ENCODE assay signal across 8 cellular contexts in genomic region chr9:70419546-70420266, GRCh38. TPM values are rescaled to one million over a fixed set of nuclear protein-coding genes. Genes with fewer than 3 reads are reported as not detected.
A peak's percentile ranks its signal among the peaks of the same experiment; 100 is the strongest.
DNase-seq lines count a peak whose midpoint lies in the region; ATAC-seq, FAIRE-seq and TF ChIP-seq lines count a peak whose summit lies in the region.

No MANE protein-coding gene starts in this region.

- H3K4me3 ChIP-seq in BE2C (ENCODE audit: low read depth, low read length) (peak overlapping the region; percentile 78), HepG2 (replicated peaks in 1 of 3; ENCODE audit: insufficient read depth in 1 of 3, low read depth in 2 of 3, low read length in 3 of 3) (peak overlapping the region; percentile 61 to 84 (median 67))

- TF ChIP-seq EP300 in HepG2 (IDR thresholded peaks at IDR 0.05; ENCODE audit: low read depth in 2 of 2, low read length in 2 of 2) (peak; percentile 22 to 78; a peak in 3 of 4 replicates), HepG2 (CRISPR knock-in tag; IDR thresholded peaks at IDR 0.05; ENCODE audit: borderline replicate concordance) (no peak; the same call in 1 of the 2 replicates)

- H3K36me3 ChIP-seq in BE2C = no peaks in the 10 kb centered on the region
- H3K36me3 ChIP-seq in HepG2 (replicated peaks in 1 of 2; ENCODE audit: control insufficient read depth in 1 of 2, insufficient read depth in 2 of 2, low read length in 2 of 2) = no peaks in the 10 kb centered on the region

- in situ Hi-C loops in HepG2 (cut with HindIII; ENCODE audit: extremely low pct_ligation_motif_present, low pct_unique_long_range_greater_than_20kb) = loop anchor here (5.0 to 10.0 kb wide), 2 partner anchors 63 to 155 kb away; no protein-coding TSS in a partner anchor

- peak overlapping the region; percentile 90 for H3K4me2 ChIP-seq in HepG2 (ENCODE audit: low read depth, low read length)

- TF ChIP-seq RAD21 in HepG2 (CRISPR knock-in tag; IDR thresholded peaks at IDR 0.05) = 0 out of 2 replicates have a peak, but pooled peaks have one; percentile 10

- peak; percentile 39 for ATAC-seq in GM19324 (IDR thresholded peaks at IDR 0.05; ENCODE audit: low FRiP score, unreplicated experiment)
- peak; percentile 30 for ATAC-seq in HG03457 (IDR thresholded peaks at IDR 0.05; ENCODE audit: unreplicated experiment)
- peak; percentile 61 for ATAC-seq in HepG2

- H3K9ac ChIP-seq in HepG2 (ENCODE audit: insufficient read depth, low read depth, low read length) = peak overlapping the region; percentile 96

- H3K4me1 ChIP-seq in BE2C (peaks cover 15% of the 10 kb centered on the region), HepG2 (ENCODE audit: insufficient read depth, low read length) (peaks cover 39% of the 10 kb centered on the region)

- peak overlapping the region; percentile 100 for H3K27ac ChIP-seq in HepG2 (ENCODE audit: extremely low read length, insufficient read depth, low read length)

- intact Hi-C loops in HepG2 (cut with micrococcal nuclease; ENCODE audit: unreplicated experiment) = loop anchor here (1.0 to 2.0 kb wide), 4 partner anchors 7 to 181 kb away; no protein-coding TSS in a partner anchor

- H3K79me2 ChIP-seq in HepG2 (ENCODE audit: insufficient read depth, low read length) = no peaks in the 10 kb centered on the region

- H2AFZ ChIP-seq in HepG2 (ENCODE audit: low read length) = no peak overlapping the region

- no peaks in the 10 kb centered on the region for H4K20me1 ChIP-seq in HepG2 (ENCODE audit: insufficient read depth, low read length)

- CTCF ChIA-PET in HepG2 (lab: Yijun Ruan, JAX; ENCODE audit: low intra/inter-chr PET ratio, low total read pairs) = no interaction called here

- POLR2A ChIA-PET in HepG2 (lab: Yijun Ruan, JAX) = interaction anchor here (0.6 to 4.9 kb wide), 24 partner anchors 8 to 1943 kb away, joined by 3 to 81 read pairs (median 5); no protein-coding TSS in a partner anchor

- H3K27me3 ChIP-seq in BE2C (no peaks in the 10 kb centered on the region), HepG2 (ENCODE audit: control insufficient read depth in 1 of 2, insufficient read depth in 2 of 2, low read length in 2 of 2) (peaks cover 0 to 4% of the 10 kb centered on the region in 2 experiments; a peak in 2 of 5 replicates)

- TSS peak; percentile 90 for BruUV-seq in HepG2 (replicated peaks; lab: Mats Ljungman, UMichigan)

- FAIRE-seq in HepG2 (lab: Jason Lieb, UNC) = no peak

- WGBS in HepG2 (ENCODE audit: low lambda C conversion rate) = 3% methylated on average over 11 of the region's 43 CpGs

- peak in 1 of 2 experiments; percentile 97; a peak in 2 of 4 replicates for TF ChIP-seq POLR2A in HepG2 (IDR thresholded peaks at IDR 0.05; ENCODE audit: insufficient read depth in 1 of 2, low read depth in 2 of 2, low read length in 2 of 2)

- H3K9me3 ChIP-seq in BE2C (no peaks in the 10 kb centered on the region), HepG2 (ENCODE audit: low read length) (no peaks in the 10 kb centered on the region)

- DNase-seq in BE2C = peak; percentile 94
- DNase-seq in NCI-H524 treated with DMSO at 0.1 percent for 48 hours (lab: John Stamatoyannopoulos, UW) = peak; percentile 32
- peak; percentile 90 for DNase-seq in activated CD4-positive, alpha-beta T cell treated with anti-CD3 and anti-CD28 coated beads for 48 hours
- DNase-seq in dedifferentiated amniotic fluid mesenchymal stem cell (ENCODE audit: extremely low spot score) = peak; percentile 97
- DNase-seq in HepG2 (ENCODE audit: low spot score) = peak; percentile 91
- peak; percentile 77 for DNase-seq in stimulated activated CD4-positive, alpha-beta T cell treated with anti-CD3 and anti-CD28 coated beads, Interleukin-2, amount 100 ng/mL, for 4 hours (ENCODE audit: low read depth)

- no peak for TF ChIP-seq CTCF in BE2C (IDR thresholded peaks at IDR 0.05; ENCODE audit: low read depth, low read length)
- TF ChIP-seq CTCF in HepG2 (CRISPR knock-in tag; IDR thresholded peaks at IDR 0.05) = 0 out of 2 replicates have a peak, but pooled peaks have one; percentile 6

TF ChIP-seq in HepG2, 621 proteins besides CTCF, POLR2A, EP300 and RAD21 (continues in another document):
- peak; percentile 26; the same call in 1 of the 2 replicates for TF ChIP-seq SIN3A (IDR thresholded peaks at IDR 0.05; ENCODE audit: borderline replicate concordance, low read depth, low read length)
- TF ChIP-seq CENPBD1 (CRISPR knock-in tag; IDR thresholded peaks at IDR 0.05; ENCODE audit: borderline replicate concordance, low read depth) = no peak
- no peak for TF ChIP-seq ERF (CRISPR knock-in tag; IDR thresholded peaks at IDR 0.05)
- no peak for TF ChIP-seq REST (IDR thresholded peaks at IDR 0.05; ENCODE audit: borderline replicate concordance in 1 of 2, low read depth in 1 of 2, low read length in 2 of 2)
- no peak for TF ChIP-seq CERS6 (CRISPR knock-in tag; IDR thresholded peaks at IDR 0.05)
- no peak for TF ChIP-seq ZNF737 (CRISPR knock-in tag; IDR thresholded peaks at IDR 0.05; ENCODE audit: borderline replicate concordance)
- no peak for TF ChIP-seq NRL (CRISPR knock-in tag; IDR thresholded peaks at IDR 0.05; ENCODE audit: borderline replicate concordance)
- TF ChIP-seq PBX3 (CRISPR knock-in tag; IDR thresholded peaks at IDR 0.05; ENCODE audit: borderline replicate concordance) = no peak

RNA-seq across cellular contexts. Expression of gene KLF9, which starts 5.2 kb away (rescaled TPM):
- polyA plus RNA-seq in BE2C (2012; ENCODE audit: insufficient read depth, insufficient read length, low read depth) = 5.1 TPM
- 5.7 and 7.2 TPM in 2 replicates for total RNA-seq in HepG2 (2016; rRNA removed; fragmentation: Illumina TruSeq; extraction: Trizol)
- total RNA-seq in HepG2 (2016; cell fraction: cytosol; rRNA removed; fragmentation: Illumina TruSeq; extraction: Trizol; ENCODE audit: low read depth) = 0.79 and 0.81 TPM in 2 replicates
- 5.6 and 6.3 TPM in 2 replicates for total RNA-seq in HepG2 (2016; cell fraction: insoluble cytoplasmic fraction; rRNA removed; fragmentation: Illumina TruSeq; extraction: Trizol)
- total RNA-seq in HepG2 (2016; cell fraction: membrane; rRNA removed; fragmentation: Illumina TruSeq; extraction: Trizol) = 3.6 and 4.2 TPM in 2 replicates
- total RNA-seq in HepG2 (2016; cell fraction: nucleus; rRNA removed; fragmentation: Illumina TruSeq; extraction: Trizol) = 6.0 and 6.2 TPM in 2 replicates
- 7.1 and 7.2 TPM in 2 replicates for polyA plus RNA-seq in HepG2 (2011; rRNA removed)
- 5.3 and 5.8 TPM in 2 replicates for polyA plus RNA-seq in HepG2 (2011; cell fraction: cytosol; rRNA removed)
- polyA plus RNA-seq in HepG2 (2011; cell fraction: nucleus; rRNA removed) = 3.3 and 4.2 TPM in 2 replicates
- polyA plus RNA-seq in HepG2 (2012) = 8.3 and 8.5 TPM in 2 replicates
- 0.36 and 0.37 TPM in 2 replicates for polyA plus RNA-seq in HepG2 (2016; cell fraction: cytosol; fragmentation: Illumina TruSeq; extraction: Trizol; ENCODE audit: low read depth)
- 7.0 TPM in 2 replicates for polyA plus RNA-seq in HepG2 (2016; cell fraction: insoluble cytoplasmic fraction; fragmentation: Illumina TruSeq; extraction: Trizol; ENCODE audit: low read depth)
- 1.6 and 2.0 TPM in 2 replicates for polyA plus RNA-seq in HepG2 (2016; cell fraction: membrane; fragmentation: Illumina TruSeq; extraction: Trizol; ENCODE audit: low read depth)
- polyA plus RNA-seq in HepG2 (2016; cell fraction: nucleus; fragmentation: Illumina TruSeq; extraction: Trizol; ENCODE audit: insufficient read depth, low read depth) = 6.3 and 7.1 TPM in 2 replicates
- 2.5 and 9.7 TPM in 2 replicates for polyA minus RNA-seq in HepG2 (2011; rRNA and poly(A)+ RNA removed; ENCODE audit: low replicate concordance)
- polyA minus RNA-seq in HepG2 (2011; cell fraction: cytosol; rRNA and poly(A)+ RNA removed) = 7.8 and 8.0 TPM in 2 replicates
- 6.2 and 7.5 TPM in 2 replicates for polyA minus RNA-seq in HepG2 (2011; cell fraction: nucleus; rRNA and poly(A)+ RNA removed)

Comparison
In these comparisons a context has a peak if more than half of its experiments do, and no peak if none do; other contexts are left out.
1. Peak in every context shown above with its lines: DNase-seq, ATAC-seq, H3K4me3 ChIP-seq and H3K27ac ChIP-seq.
2. DNase-seq: peak in every context shown above with its lines; median percentile 97 in dedifferentiated amniotic fluid mesenchymal stem cell; 94 in BE2C; 91 in HepG2; 90 in activated CD4-positive, alpha-beta T cell treated with anti-CD3 and anti-CD28 coated beads for 48 hours; 77 in stimulated activated CD4-positive, alpha-beta T cell treated with anti-CD3 and anti-CD28 coated beads, Interleukin-2, amount 100 ng/mL, for 4 hours; 32 in NCI-H524 treated with DMSO at 0.1 percent for 48 hours.